Comparison of ENCODE assay signal across 1 cellular context in genomic region chr9:121372563-121373400, GRCh38.
TF ChIP-seq lines count a peak whose summit lies in the region.

No MANE protein-coding gene starts in this region.

TF ChIP-seq in HepG2, 621 proteins besides CTCF, POLR2A, EP300 and RAD21 (continues in another document):
- TF ChIP-seq ZZZ3 (CRISPR knock-in tag; IDR thresholded peaks at IDR 0.05; ENCODE audit: borderline replicate concordance) (no peak), GABPB1 (CRISPR knock-in tag; IDR thresholded peaks at IDR 0.05) (0 out of 2 replicates have a peak, but pooled peaks have one; percentile 23), TFE3 (CRISPR knock-in tag; IDR thresholded peaks at IDR 0.05) (peak; percentile 85), ZNF607 (CRISPR knock-in tag; IDR thresholded peaks at IDR 0.05; ENCODE audit: borderline replicate concordance) (no peak), NCOR1 (IDR thresholded peaks at IDR 0.05; ENCODE audit: borderline replicate concordance, low read length) (peak; percentile 84; the same call in 1 of the 2 replicates), HNF4A (CRISPR knock-in tag; IDR thresholded peaks at IDR 0.05) (peak; percentile 79), PHF20 (CRISPR knock-in tag; IDR thresholded peaks at IDR 0.05) (no peak), NAIF1 (CRISPR knock-in tag; IDR thresholded peaks at IDR 0.05; ENCODE audit: borderline replicate concordance) (0 out of 2 replicates have a peak, but pooled peaks have one; percentile 19), MAX (IDR thresholded peaks at IDR 0.05) (no peak), GABPA (IDR thresholded peaks at IDR 0.05; ENCODE audit: low read depth, low read length) (no peak), GABPA (CRISPR knock-in tag; IDR thresholded peaks at IDR 0.05; ENCODE audit: low read depth) (peak; percentile 14; the same call in 1 of the 2 replicates), ISL2 (CRISPR knock-in tag; IDR thresholded peaks at IDR 0.05) (peak; percentile 92), SOX6 (IDR thresholded peaks at IDR 0.05) (no peak), SOX6 (CRISPR knock-in tag; IDR thresholded peaks at IDR 0.05) (peak; percentile 87), RXRA (CRISPR knock-in tag; IDR thresholded peaks at IDR 0.05) (no peak; the same call in 1 of the 2 replicates), ISX (CRISPR knock-in tag; conservative IDR thresholded peaks at IDR 0.05) (0 out of 2 replicates have a peak, but pooled peaks have one; percentile 66), HCFC1 (IDR thresholded peaks at IDR 0.05; ENCODE audit: low read depth, low read length) (no peak), ZSCAN5A (CRISPR knock-in tag; IDR thresholded peaks at IDR 0.05; ENCODE audit: borderline replicate concordance) (peak; percentile 40; the same call in 1 of the 2 replicates), ZNF142 (CRISPR knock-in tag; IDR thresholded peaks at IDR 0.05) (0 out of 2 replicates have a peak, but pooled peaks have one; percentile 24), HNF4G (IDR thresholded peaks at IDR 0.05; ENCODE audit: borderline replicate concordance, low read depth, low read length) (peak; percentile 76; the same call in 1 of the 2 replicates), HNF4G (CRISPR knock-in tag; IDR thresholded peaks at IDR 0.05; ENCODE audit: borderline replicate concordance, low read depth) (no peak), SP5 (CRISPR knock-in tag; IDR thresholded peaks at IDR 0.05; ENCODE audit: borderline replicate concordance, low read depth) (peak; percentile 79), FOXK1 (CRISPR knock-in tag; IDR thresholded peaks at IDR 0.05; ENCODE audit: borderline replicate concordance, low read depth) (peak; percentile 88), ZHX2 (IDR thresholded peaks at IDR 0.05; ENCODE audit: low read depth) (no peak), ZHX2 (CRISPR knock-in tag; IDR thresholded peaks at IDR 0.05; ENCODE audit: borderline replicate concordance) (0 out of 2 replicates have a peak, but pooled peaks have one; percentile 59), CEBPG (CRISPR knock-in tag; IDR thresholded peaks at IDR 0.05) (peak; percentile 98), ZSCAN20 (CRISPR knock-in tag; IDR thresholded peaks at IDR 0.05; ENCODE audit: borderline replicate concordance) (peak; percentile 67; the same call in 1 of the 2 replicates), CEBPB (IDR thresholded peaks at IDR 0.05; ENCODE audit: borderline replicate concordance, low read depth, low read length) (peak; percentile 99), ZGPAT (CRISPR knock-in tag; IDR thresholded peaks at IDR 0.05) (peak; percentile 80; the same call in 1 of the 2 replicates), ZNF609 (CRISPR knock-in tag; IDR thresholded peaks at IDR 0.05; ENCODE audit: borderline replicate concordance) (peak; percentile 74; the same call in 1 of the 2 replicates), NKX3-1 (CRISPR knock-in tag; IDR thresholded peaks at IDR 0.05) (peak; percentile 86), ZNF143 (CRISPR knock-in tag; IDR thresholded peaks at IDR 0.05) (0 out of 2 replicates have a peak, but pooled peaks have one; percentile 17), ZNF629 (CRISPR knock-in tag; conservative IDR thresholded peaks at IDR 0.05) (0 out of 2 replicates have a peak, but pooled peaks have one; percentile 15), RARA (CRISPR knock-in tag; IDR thresholded peaks at IDR 0.05) (peak; percentile 88), NR2F2 (IDR thresholded peaks at IDR 0.05; ENCODE audit: borderline replicate concordance, low read depth) (peak; percentile 70; the same call in 1 of the 2 replicates), ZBTB7A (CRISPR knock-in tag; IDR thresholded peaks at IDR 0.05) (no peak; the same call in 1 of the 2 replicates), ZNF335 (CRISPR knock-in tag; IDR thresholded peaks at IDR 0.05) (peak; percentile 63; the same call in 1 of the 2 replicates), FOXA1 (IDR thresholded peaks at IDR 0.05) (peak; percentile 91), FOXA1 (CRISPR knock-in tag; IDR thresholded peaks at IDR 0.05) (peak; percentile 97), ZNF644 (CRISPR knock-in tag; IDR thresholded peaks at IDR 0.05; ENCODE audit: low read depth) (no peak)
